In genomic region chr6:34383651-34384304, GRCh38 we compare ENCODE assay signal across 1 cellular context.
A peak's percentile ranks its signal among the peaks of the same experiment; 100 is the strongest.
TF ChIP-seq lines count a peak whose summit lies in the region.

No MANE protein-coding gene starts in this region.

TF ChIP-seq in IMR-90, 13 proteins besides CTCF, POLR2A, EP300 and RAD21 (continued from another document):
- TF ChIP-seq ELK1 (IDR thresholded peaks at IDR 0.05; ENCODE audit: borderline replicate concordance, low read depth, low read length) (no peak), CEBPB (IDR thresholded peaks at IDR 0.05; ENCODE audit: low read depth, low read length) (peak; percentile 37; the same call in 1 of the 2 replicates), SMC3 (IDR thresholded peaks at IDR 0.05; ENCODE audit: low read depth, low read length) (no peak), BHLHE40 (IDR thresholded peaks at IDR 0.05; ENCODE audit: low read depth, low read length) (no peak), NFE2L2 (IDR thresholded peaks at IDR 0.05; ENCODE audit: low read depth, low read length) (no peak), RFX5 (IDR thresholded peaks at IDR 0.05; ENCODE audit: low read depth, low read length) (no peak)
